ENCODE assay signal across 8 cellular contexts in the genomic region with DNA sequence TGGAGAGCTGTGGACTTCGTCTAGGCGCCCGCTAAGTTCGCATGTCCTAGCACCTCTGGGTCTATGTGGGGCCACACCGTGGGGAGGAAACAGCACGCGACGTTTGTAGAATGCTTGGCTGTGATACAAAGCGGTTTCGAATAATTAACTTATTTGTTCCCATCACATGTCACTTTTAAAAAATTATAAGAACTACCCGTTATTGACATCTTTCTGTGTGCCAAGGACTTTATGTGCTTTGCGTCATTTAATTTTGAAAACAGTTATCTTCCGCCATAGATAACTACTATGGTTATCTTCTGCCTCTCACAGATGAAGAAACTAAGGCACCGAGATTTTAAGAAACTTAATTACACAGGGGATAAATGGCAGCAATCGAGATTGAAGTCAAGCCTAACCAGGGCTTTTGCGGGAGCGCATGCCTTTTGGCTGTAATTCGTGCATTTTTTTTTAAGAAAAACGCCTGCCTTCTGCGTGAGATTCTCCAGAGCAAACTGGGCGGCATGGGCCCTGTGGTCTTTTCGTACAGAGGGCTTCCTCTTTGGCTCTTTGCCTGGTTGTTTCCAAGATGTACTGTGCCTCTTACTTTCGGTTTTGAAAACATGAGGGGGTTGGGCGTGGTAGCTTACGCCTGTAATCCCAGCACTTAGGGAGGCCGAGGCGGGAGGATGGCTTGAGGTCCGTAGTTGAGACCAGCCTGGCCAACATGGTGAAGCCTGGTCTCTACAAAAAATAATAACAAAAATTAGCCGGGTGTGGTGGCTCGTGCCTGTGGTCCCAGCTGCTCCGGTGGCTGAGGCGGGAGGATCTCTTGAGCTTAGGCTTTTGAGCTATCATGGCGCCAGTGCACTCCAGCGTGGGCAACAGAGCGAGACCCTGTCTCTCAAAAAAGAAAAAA. TPM values are rescaled to one million over a fixed set of nuclear protein-coding genes. Genes with fewer than 3 reads are reported as not detected.
DNase-seq lines count a peak whose midpoint lies in the region; ATAC-seq, FAIRE-seq and TF ChIP-seq lines count a peak whose summit lies in the region.

No MANE protein-coding gene starts in this region.

- H4K20me1 ChIP-seq in SU-DHL-6 (ENCODE audit: low read depth, low read length), result peaks cover 27% of the 10 kb centered on the region

- peaks cover 55% of the 10 kb centered on the region for H3F3A ChIP-seq in SU-DHL-6 (ENCODE audit: insufficient read depth)

- FAIRE-seq in frontal cortex (lab: Jason Lieb, UNC), result no peak

- H3K4me1 Mint-ChIP-seq in progenitor cell of endocrine pancreas (ENCODE audit: low read depth), result peaks cover 4% of the 10 kb centered on the region

- H3K9ac ChIP-seq in SU-DHL-6 (ENCODE audit: low read length), result peak overlapping the region; percentile 94

- H3K36me3 ChIP-seq in SU-DHL-6 (ENCODE audit: low read length) (peaks cover 27% of the 10 kb centered on the region), left ventricle myocardium inferior (peaks cover 22% of the 10 kb centered on the region)

- H3K4me3 ChIP-seq in SU-DHL-6 (ENCODE audit: insufficient read depth, low read length, poor library complexity, severe bottlenecking) (peak overlapping the region; percentile 88), left ventricle myocardium inferior (peak overlapping the region; percentile 92)

- TF ChIP-seq CTCF in SU-DHL-6 (IDR thresholded peaks at IDR 0.05; ENCODE audit: insufficient read depth, low read length, poor library complexity, severe bottlenecking), result no peak
- no peak for TF ChIP-seq CTCF in left ventricle myocardium inferior (IDR thresholded peaks at IDR 0.05; ENCODE audit: borderline replicate concordance)
- TF ChIP-seq CTCF in progenitor cell of endocrine pancreas (IDR thresholded peaks at IDR 0.05; ENCODE audit: unreplicated experiment), result no peak

- no peak overlapping the region for H2AFZ ChIP-seq in SU-DHL-6 (ENCODE audit: low read depth, low read length, severe bottlenecking)

- H3K36me3 Mint-ChIP-seq in progenitor cell of endocrine pancreas (ENCODE audit: insufficient read depth), result peaks cover 4% of the 10 kb centered on the region

- no peak for ATAC-seq in HG03457 (IDR thresholded peaks at IDR 0.05; ENCODE audit: unreplicated experiment)

- peaks cover 7% of the 10 kb centered on the region for H3K27me3 Mint-ChIP-seq in progenitor cell of endocrine pancreas

- H3K9me3 Mint-ChIP-seq in progenitor cell of endocrine pancreas (ENCODE audit: low read depth), result no peaks in the 10 kb centered on the region

- peaks cover 43% of the 10 kb centered on the region for H3K79me2 ChIP-seq in SU-DHL-6 (ENCODE audit: insufficient read depth, low read length)

- H3K9me3 ChIP-seq in SU-DHL-6 (ENCODE audit: insufficient read depth, low read length) (no peaks in the 10 kb centered on the region), left ventricle myocardium inferior (replicated peaks) (no peaks in the 10 kb centered on the region)

- H3K9me2 ChIP-seq in SU-DHL-6 (replicated peaks; ENCODE audit: insufficient read depth, low read length), result no peaks in the 10 kb centered on the region

- DNase-seq in Kasumi-1 (lab: John Stamatoyannopoulos, UW) (peak; percentile 44 to 67), left ventricle myocardium inferior (peak; percentile 42), progenitor cell of endocrine pancreas (ENCODE audit: low spot score, unreplicated experiment) (no peak), frontal cortex (ENCODE audit: low spot score in 2 of 2) (no peak)

- peaks cover 74% of the 10 kb centered on the region for H3K4me1 ChIP-seq in left ventricle myocardium inferior

- TF ChIP-seq POLR2A in GM10847 (IDR thresholded peaks at IDR 0.05; ENCODE audit: extremely low read depth, insufficient read length), result peak; percentile 21

- H3K27me3 ChIP-seq in SU-DHL-6 (ENCODE audit: low read length) (no peaks in the 10 kb centered on the region), left ventricle myocardium inferior (ENCODE audit: low read depth) (no peaks in the 10 kb centered on the region)

- H3K4me2 ChIP-seq in SU-DHL-6 (ENCODE audit: low read depth, low read length, poor library complexity, severe bottlenecking), result peak overlapping the region; percentile 72

- intact Hi-C loops in left ventricle myocardium inferior (cut with micrococcal nuclease), result loop anchor here (2.0 kb wide), 1 partner anchor 14 kb away; no protein-coding TSS in a partner anchor

- peak overlapping the region; percentile 91 for H3K4me3 Mint-ChIP-seq in progenitor cell of endocrine pancreas (ENCODE audit: low read depth)

- peak overlapping the region; percentile 85 for H3K27ac ChIP-seq in SU-DHL-6 (ENCODE audit: low read depth, low read length)
- peak overlapping the region; percentile 95 for H3K27ac ChIP-seq in angular gyrus (ENCODE audit: low read depth, low read length)
- peak overlapping the region; percentile 99 for H3K27ac ChIP-seq in left ventricle myocardium inferior (replicated peaks)

- H3K27ac Mint-ChIP-seq in progenitor cell of endocrine pancreas, result peak overlapping the region; percentile 99

RNA-seq across cellular contexts. Expression of gene B2M, which starts 1.0 kb away (rescaled TPM):
- total RNA-seq in left ventricle myocardium inferior (1,128 TPM), progenitor cell of endocrine pancreas (133 and 139 TPM in 2 replicates), frontal cortex (295 TPM)

RNA-seq across cellular contexts. Expression of gene PATL2, which starts 1.2 kb away (rescaled TPM):
- total RNA-seq in left ventricle myocardium inferior (3.7 TPM), progenitor cell of endocrine pancreas (0.73 TPM in 1 of 2 replicates, not detected in the other), frontal cortex (not detected)

RNA-seq across cellular contexts. Expression of gene TRIM69, which starts 24.0 kb away (rescaled TPM):
- 57.6 TPM for total RNA-seq in left ventricle myocardium inferior
- 12.1 and 18.2 TPM in 2 replicates for total RNA-seq in progenitor cell of endocrine pancreas
- 40.4 TPM for total RNA-seq in frontal cortex

RNA-seq across cellular contexts. Expression of gene SPG11, which starts 48.9 kb away (rescaled TPM):
- 49.6 TPM for total RNA-seq in left ventricle myocardium inferior
- 90.6 and 96.4 TPM in 2 replicates for total RNA-seq in progenitor cell of endocrine pancreas
- total RNA-seq in frontal cortex, result 73.0 TPM

Comparison
In these comparisons a context has a peak if more than half of its experiments do, and no peak if none do; other contexts are left out.
1. DNase-seq: peak in Kasumi-1 (2 of 2) and left ventricle myocardium inferior (single experiment); none in progenitor cell of endocrine pancreas (single experiment) and frontal cortex (0 of 2).
2. Peak in every context shown above with its lines, with median percentiles within 50 percentile points of each other: H3K27ac ChIP-seq.